In genomic region chr4:80307774-80308465, GRCh38 we compare ENCODE assay signal across 10 cellular contexts. TPM values are rescaled to one million over a fixed set of nuclear protein-coding genes. Genes with fewer than 3 reads are reported as not detected.
A peak's percentile ranks its signal among the peaks of the same experiment; 100 is the strongest.
DNase-seq lines count a peak whose midpoint lies in the region; ATAC-seq and TF ChIP-seq lines count a peak whose summit lies in the region.
"Had no signal": no experiment of that assay in that cellular context is flagged by ENCODE, and none has a peak within 500 bp of the region (broad histone marks: within the 10 kb centered on the region; RNA-seq: fewer than 3 reads in every experiment).

No MANE protein-coding gene starts in this region.

- ATAC-seq in omental fat pad (ENCODE audit: low FRiP score), result peak; percentile 87
- ATAC-seq in HG03342 (IDR thresholded peaks at IDR 0.05; ENCODE audit: unreplicated experiment), result no peak
- ATAC-seq in HG02884 (IDR thresholded peaks at IDR 0.05; ENCODE audit: unreplicated experiment), result no peak
- ATAC-seq in stimulated activated naive CD8-positive, alpha-beta T cell treated with anti-CD3 and anti-CD28 coated beads, Interleukin-15, Interleukin-2, amounts not matched to agents 100 U/mL and 50 U/mL, for 24 hours, result no peak

- no peaks in the 10 kb centered on the region for H3K27me3 ChIP-seq in H7 (ENCODE audit: control insufficient read depth, insufficient read depth, low read length)

- no peaks in the 10 kb centered on the region for H3K36me3 ChIP-seq in H7 (replicated peaks; ENCODE audit: control insufficient read depth, insufficient read depth, low read length)

- no peak overlapping the region for H3K4me3 ChIP-seq in choroid plexus epithelial cell (ENCODE audit: low read depth, low read length)
- H3K4me3 ChIP-seq in H7 (ENCODE audit: insufficient read depth, low read depth, low read length), result no peak overlapping the region

- DNase-seq in ELR (ENCODE audit: low read depth) (peak; percentile 90), NCI-H1417 treated with DMSO at 0.1 percent for 48 hours (lab: John Stamatoyannopoulos, UW) (peak; percentile 87), choroid plexus epithelial cell (ENCODE audit: low read depth) (peak; percentile 37), omental fat pad (ENCODE audit: low spot score) (no peak), H7 (no peak)
- DNase-seq in stimulated activated naive CD8-positive, alpha-beta T cell treated with anti-CD3 and anti-CD28 coated beads, Interleukin-15, Interleukin-2, amounts not matched to agents 100 U/mL and 50 U/mL, for 24 hours, result no peak

- TF ChIP-seq CTCF in choroid plexus epithelial cell (conservative IDR thresholded peaks at IDR 0.05; ENCODE audit: low read depth, low read length) (no peak), omental fat pad (IDR thresholded peaks at IDR 0.05) (no peak)

RNA-seq across cellular contexts. Expression of gene CFAP299, which starts 27.6 kb away (rescaled TPM):
- total RNA-seq in omental fat pad, result under 1 TPM in 1 of 4 donors, not detected in 3; 0.79 TPM
- not detected in 2 replicates for total RNA-seq in H7 (2014; rRNA removed; shearing (Covaris generic))
- total RNA-seq: kidney epithelial cell, ureter had no signal

RNA-seq across cellular contexts. Expression of gene FGF5, which starts 41.5 kb away (rescaled TPM):
- total RNA-seq in omental fat pad, result under 1 TPM in 1 of 4 donors, not detected in 3; 0.09 TPM
- total RNA-seq in H7 (2014; rRNA removed; shearing (Covaris generic)), result not detected in 2 replicates
- total RNA-seq: ureter had no signal

Comparison
In these comparisons a context has a peak if more than half of its experiments do, and no peak if none do; other contexts are left out.
1. DNase-seq: peak in ELR (single experiment), NCI-H1417 treated with DMSO at 0.1 percent for 48 hours (single experiment) and choroid plexus epithelial cell (single experiment); none in omental fat pad (single experiment), H7 (single experiment) and stimulated activated naive CD8-positive, alpha-beta T cell treated with anti-CD3 and anti-CD28 coated beads, Interleukin-15, Interleukin-2, amounts not matched to agents 100 U/mL and 50 U/mL, for 24 hours (single experiment).